In the genomic region with DNA sequence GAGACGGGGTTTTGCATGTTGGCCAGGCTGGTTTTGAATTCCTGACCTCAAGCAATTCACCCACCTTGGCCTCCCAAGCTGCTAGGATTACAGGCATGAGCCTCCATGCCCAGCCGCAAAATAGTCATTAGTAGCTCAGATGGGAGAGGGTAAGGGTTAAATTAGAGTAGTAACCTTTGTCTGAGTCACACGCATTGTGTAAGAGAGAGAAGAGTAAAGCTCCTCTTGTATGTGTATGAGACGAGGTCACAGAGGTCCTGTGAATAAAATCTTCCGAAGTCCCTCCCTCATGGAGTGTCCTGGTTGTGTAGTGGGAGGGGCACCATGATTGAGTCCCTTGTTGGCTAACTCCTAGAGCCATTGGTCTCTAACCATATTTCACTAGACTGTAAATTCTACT, we compare ENCODE assay signal across 23 cellular contexts.
DNase-seq lines count a peak whose midpoint lies in the region; ATAC-seq and TF ChIP-seq lines count a peak whose summit lies in the region.
"Had no signal": no experiment of that assay in that cellular context is flagged by ENCODE, and none has a peak within 500 bp of the region (broad histone marks: within the 10 kb centered on the region; RNA-seq: fewer than 3 reads in every experiment).

No MANE protein-coding gene starts in this region.

- no peak for TF ChIP-seq POLR2A in NB4 (IDR thresholded peaks at IDR 0.05; ENCODE audit: extremely low read depth, insufficient read length)

- no peaks in the 10 kb centered on the region for H3K4me1 ChIP-seq in naive thymus-derived CD4-positive, alpha-beta T cell (ENCODE audit: control insufficient read depth in 2 of 2, insufficient read depth in 2 of 2, low read length in 2 of 2)
- H3K4me1 ChIP-seq: SJSA1 had no signal

- intact Hi-C loops in naive thymus-derived CD4-positive, alpha-beta T cell (cut with micrococcal nuclease): no loop called here
- intact Hi-C loops in Right ventricle myocardium superior (cut with DNase I): no loop called here

- ATAC-seq in naive thymus-derived CD4-positive, alpha-beta T cell: no peak
- no peak for ATAC-seq in Right ventricle myocardium superior (ENCODE audit: poor library complexity)
- ATAC-seq: CD8-positive, alpha-beta T cell had no signal

- no peaks in the 10 kb centered on the region for H3K27me3 Mint-ChIP-seq in naive thymus-derived CD4-positive, alpha-beta T cell
- H3K27me3 Mint-ChIP-seq: IgD-negative memory B cell had no signal

- no peaks in the 10 kb centered on the region for H3K36me3 Mint-ChIP-seq in naive thymus-derived CD4-positive, alpha-beta T cell
- H3K36me3 Mint-ChIP-seq: CD8-positive, alpha-beta T cell; IgD-negative memory B cell had no signal

- H3K9me3 ChIP-seq in naive thymus-derived CD4-positive, alpha-beta T cell (ENCODE audit: control insufficient read depth in 2 of 3, low read length in 3 of 3): no peaks in the 10 kb centered on the region
- H3K9me3 ChIP-seq: SJSA1 had no signal

- POLR2A ChIA-PET in RWPE1 (lab: Yijun Ruan, JAX; ENCODE audit: low non-redundant PET): no interaction called here
- POLR2A ChIA-PET in naive thymus-derived CD4-positive, alpha-beta T cell (lab: Charles Lee): no interaction called here

- no peak overlapping the region for H3K27ac Mint-ChIP-seq in naive thymus-derived CD4-positive, alpha-beta T cell
- H3K27ac Mint-ChIP-seq: CD8-positive, alpha-beta T cell; IgD-negative memory B cell had no signal

- peak; percentile 0 for DNase-seq in HS-5 (ENCODE audit: low read depth)
- peak; percentile 10 for DNase-seq in NB4 (ENCODE audit: low read depth)
- DNase-seq in RWPE1 (ENCODE audit: low spot score): peak; percentile 52
- peak; percentile 1 for DNase-seq in fibroblast of mammary gland (ENCODE audit: low read depth)
- DNase-seq in naive thymus-derived CD4-positive, alpha-beta T cell: no peak
- DNase-seq in dedifferentiated amniotic fluid mesenchymal stem cell (ENCODE audit: extremely low spot score): no peak
- DNase-seq in Right ventricle myocardium superior: no peak
- no peak for DNase-seq in NK-92 (lab: John Stamatoyannopoulos, UW; ENCODE audit: unreplicated experiment)
- DNase-seq: CD8-positive, alpha-beta T cell; DMS79; H7; Karpas-422; MV-4-11; NCI-H1417; NCI-H187; NCI-H2107; NCI-H510A; NCI-H774; RPMI8226; SW 1271 had no signal

- CTCF ChIA-PET in RWPE1 (lab: Yijun Ruan, JAX): no interaction called here
- CTCF ChIA-PET in naive thymus-derived CD4-positive, alpha-beta T cell (lab: Charles Lee): no interaction called here

- no peak overlapping the region for H3K4me3 ChIP-seq in NB4 (ENCODE audit: low read depth, low read length)
- H3K4me3 ChIP-seq in fibroblast of mammary gland (ENCODE audit: control insufficient read depth, low read depth, low read length): no peak overlapping the region
- no peak overlapping the region for H3K4me3 ChIP-seq in naive thymus-derived CD4-positive, alpha-beta T cell (ENCODE audit: low read length)
- H3K4me3 ChIP-seq: BLaER1 treated with 17β-estradiol and CSF1 and Interleukin-3, amounts not matched to agents 10 nM and 100 nM; SJSA1 had no signal

- peaks cover 0 to 5% (median 0%) of the 10 kb centered on the region in 11 donors for H3K9me3 Mint-ChIP-seq in naive thymus-derived CD4-positive, alpha-beta T cell
- H3K9me3 Mint-ChIP-seq: CD8-positive, alpha-beta T cell had no signal

- H3K4me1 Mint-ChIP-seq in naive thymus-derived CD4-positive, alpha-beta T cell: no peaks in the 10 kb centered on the region
- H3K4me1 Mint-ChIP-seq: IgD-negative memory B cell had no signal

- no peaks in the 10 kb centered on the region for H3K36me3 ChIP-seq in naive thymus-derived CD4-positive, alpha-beta T cell (ENCODE audit: control insufficient read depth in 2 of 3, insufficient read depth in 3 of 3, low read length in 3 of 3)
- H3K36me3 ChIP-seq: BLaER1 treated with 17β-estradiol and CSF1 and Interleukin-3, amounts not matched to agents 10 nM and 100 nM; SJSA1 had no signal

- no peak overlapping the region for H3K27ac ChIP-seq in RWPE1
- H3K27ac ChIP-seq in naive thymus-derived CD4-positive, alpha-beta T cell (ENCODE audit: low read depth, low read length): no peak overlapping the region
- H3K27ac ChIP-seq: BLaER1 treated with 17β-estradiol and CSF1 and Interleukin-3, amounts not matched to agents 10 nM and 100 nM; SJSA1 had no signal

- H3K4me3 Mint-ChIP-seq in naive thymus-derived CD4-positive, alpha-beta T cell: no peak overlapping the region
- H3K4me3 Mint-ChIP-seq: CD8-positive, alpha-beta T cell; IgD-negative memory B cell had no signal

- no peak for TF ChIP-seq CTCF in NB4 (IDR thresholded peaks at IDR 0.05; ENCODE audit: low read depth, low read length)
- no peak for TF ChIP-seq CTCF in RWPE1 (conservative IDR thresholded peaks at IDR 0.05; ENCODE audit: low read depth)
- no peak for TF ChIP-seq CTCF in fibroblast of mammary gland (conservative IDR thresholded peaks at IDR 0.05; ENCODE audit: control insufficient read depth, insufficient read depth, low read depth, low read length)

- no peaks in the 10 kb centered on the region for H3K27me3 ChIP-seq in naive thymus-derived CD4-positive, alpha-beta T cell (ENCODE audit: control insufficient read depth in 2 of 2, insufficient read depth in 2 of 2, low read length in 2 of 2)
- H3K27me3 ChIP-seq: BLaER1 treated with 17β-estradiol and CSF1 and Interleukin-3, amounts not matched to agents 10 nM and 100 nM; SJSA1 had no signal

Comparison
In these comparisons a context has a peak if more than half of its experiments do, and no peak if none do; other contexts are left out.
1. DNase-seq: peak in HS-5 (single experiment), NB4 (single experiment), RWPE1 (single experiment) and fibroblast of mammary gland (single experiment); none in naive thymus-derived CD4-positive, alpha-beta T cell (0 of 9), dedifferentiated amniotic fluid mesenchymal stem cell (single experiment), Right ventricle myocardium superior (single experiment) and NK-92 (single experiment).